In the genomic region with DNA sequence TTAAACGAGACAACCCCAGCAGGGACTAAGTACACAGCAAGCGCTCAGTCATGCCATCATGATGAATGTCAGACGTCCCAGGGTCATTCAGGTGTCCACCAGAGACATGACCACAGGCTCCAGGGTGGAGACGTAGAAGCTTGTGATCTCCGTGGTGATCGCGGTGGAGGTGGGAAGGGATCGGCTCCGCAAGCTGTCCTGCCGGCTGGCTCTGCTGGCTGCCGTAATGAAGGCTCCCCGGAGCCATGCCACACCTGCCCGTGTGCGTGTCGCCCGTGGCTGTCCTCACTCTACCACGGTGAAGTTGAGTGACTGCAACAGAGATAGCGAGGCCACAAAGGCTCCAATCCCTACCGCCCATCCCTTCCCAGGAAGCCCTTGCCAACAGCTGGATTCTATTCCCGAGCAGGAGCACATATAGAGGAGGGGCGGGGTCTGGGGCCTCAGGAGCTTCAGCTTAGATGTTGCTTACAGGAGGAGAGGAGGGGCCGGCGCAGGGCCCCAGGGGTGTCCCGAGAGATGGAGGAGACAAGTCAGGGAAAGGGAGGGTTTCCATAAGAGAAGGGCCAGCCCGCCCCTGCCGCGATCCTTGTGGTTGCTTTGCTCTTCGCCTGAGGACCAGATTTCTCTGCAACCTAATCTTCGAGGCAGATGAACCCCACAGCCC, we compare ENCODE assay signal across 1 cellular context.
TF ChIP-seq lines count a peak whose summit lies in the region.

No MANE protein-coding gene starts in this region.

TF ChIP-seq in H1, 55 proteins besides CTCF, POLR2A, EP300 and RAD21:
- TF ChIP-seq JUND (IDR thresholded peaks at IDR 0.05; ENCODE audit: low read length) (no peak), KDM5A (IDR thresholded peaks at IDR 0.05; ENCODE audit: low read length) (no peak), KDM4A (IDR thresholded peaks at IDR 0.05; ENCODE audit: low read depth, low read length, severe bottlenecking) (no peak), CREB1 (IDR thresholded peaks at IDR 0.05) (no peak), YY1 (IDR thresholded peaks at IDR 0.05; ENCODE audit: low read depth, low read length) (no peak), POLR2AphosphoS5 (IDR thresholded peaks at IDR 0.05; ENCODE audit: low read depth, low read length) (no peak), TEAD4 (IDR thresholded peaks at IDR 0.05; ENCODE audit: low read depth, low read length) (no peak), RNF2 (IDR thresholded peaks at IDR 0.05; ENCODE audit: borderline replicate concordance, low read depth, low read length, missing control alignments, poor library complexity, severe bottlenecking) (no peak), BRCA1 (IDR thresholded peaks at IDR 0.05; ENCODE audit: low read depth, low read length) (no peak), KDM1A (IDR thresholded peaks at IDR 0.05; ENCODE audit: borderline replicate concordance, low read length) (no peak), SP4 (IDR thresholded peaks at IDR 0.05; ENCODE audit: low read length) (no peak), SP1 (IDR thresholded peaks at IDR 0.05; ENCODE audit: low read depth, low read length) (no peak), NRF1 (IDR thresholded peaks at IDR 0.05; ENCODE audit: low read depth, low read length) (no peak), EGR1 (IDR thresholded peaks at IDR 0.05; ENCODE audit: borderline replicate concordance, low read depth, low read length) (no peak), ZNF274 (IDR thresholded peaks at IDR 0.05; ENCODE audit: borderline replicate concordance, extremely low read depth, low read length) (no peak), CHD2 (IDR thresholded peaks at IDR 0.05; ENCODE audit: low read length) (no peak)
- TF ChIP-seq, protein P1, sequence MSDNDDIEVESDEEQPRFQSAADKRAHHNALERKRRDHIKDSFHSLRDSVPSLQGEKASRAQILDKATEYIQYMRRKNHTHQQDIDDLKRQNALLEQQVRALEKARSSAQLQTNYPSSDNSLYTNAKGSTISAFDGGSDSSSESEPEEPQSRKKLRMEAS (IDR thresholded peaks at IDR 0.05) = no peak
